8 cellular contexts compared by ENCODE assay signal in genomic region chr12:47882796-47883546, GRCh38. TPM values are rescaled to one million over a fixed set of nuclear protein-coding genes. Genes with fewer than 3 reads are reported as not detected.
DNase-seq lines count a peak whose midpoint lies in the region; ATAC-seq, FAIRE-seq and TF ChIP-seq lines count a peak whose summit lies in the region.

No MANE protein-coding gene starts in this region.

- H3K27ac Mint-ChIP-seq in activated naive CD4-positive, alpha-beta T cell treated with anti-CD3 and anti-CD28 coated beads, Interleukin-2, amount 50 U/mL, for 72 hours: peak overlapping the region; percentile 86 to 94
- H3K27ac Mint-ChIP-seq in osteocyte (ENCODE audit: unreplicated experiment): no peak overlapping the region

- H3K36me3 ChIP-seq in GM23248 (ENCODE audit: low read depth): peaks cover 7% of the 10 kb centered on the region; the same call in 1 of the 2 replicates
- no peaks in the 10 kb centered on the region for H3K36me3 ChIP-seq in skeletal muscle satellite cell (ENCODE audit: insufficient read depth, low read length)
- peaks cover 6 to 8% of the 10 kb centered on the region in 2 donors for H3K36me3 ChIP-seq in kidney (ENCODE audit: control insufficient read depth in 1 of 2, insufficient read depth in 2 of 2, low read length in 2 of 2)

- no peaks in the 10 kb centered on the region for H3K27me3 Mint-ChIP-seq in osteocyte (ENCODE audit: unreplicated experiment)

- H3K27me3 ChIP-seq in GM23248 (replicated peaks; ENCODE audit: insufficient read depth): no peaks in the 10 kb centered on the region
- no peaks in the 10 kb centered on the region for H3K27me3 ChIP-seq in skeletal muscle satellite cell (ENCODE audit: control insufficient read depth, insufficient read depth, low read length)

- H3K4me3 ChIP-seq in GM23248: peak overlapping the region; percentile 3; the same call in 1 of the 2 replicates
- H3K4me3 ChIP-seq in skeletal muscle satellite cell (ENCODE audit: low read length): no peak overlapping the region
- peak overlapping the region in 1 of 2 donors; percentile 9 for H3K4me3 ChIP-seq in kidney (ENCODE audit: low read length in 2 of 2)

- H3K4me3 Mint-ChIP-seq in osteocyte (ENCODE audit: unreplicated experiment): no peak overlapping the region

- H3K4me1 Mint-ChIP-seq in osteocyte (ENCODE audit: unreplicated experiment): peaks cover 15% of the 10 kb centered on the region

- FAIRE-seq in GM18507 (lab: Jason Lieb, UNC): peak; percentile 79
- FAIRE-seq in kidney (lab: Jason Lieb, UNC): no peak

- 50 to 53% methylated on average over 15 to 16 of the region's 16 CpGs for WGBS in GM23248 (ENCODE audit: low coverage in 1 of 2, low lambda C conversion rate in 2 of 2, missing lambda C conversion rate in 2 of 2), 2 experiments

- intact Hi-C loops in kidney (cut with DNase I): no loop called here

- peaks cover 0 to 3% of the 10 kb centered on the region in 2 donors for H3K9me3 Mint-ChIP-seq in activated naive CD4-positive, alpha-beta T cell treated with anti-CD3 and anti-CD28 coated beads, Interleukin-2, amount 50 U/mL, for 72 hours
- no peaks in the 10 kb centered on the region for H3K9me3 Mint-ChIP-seq in osteocyte (ENCODE audit: unreplicated experiment)

- DNase-seq in GM18507 (ENCODE audit: extremely low spot score, insufficient read length, low read depth) (no peak), GM23248 (peak; percentile 41), NCI-H1436 (lab: John Stamatoyannopoulos, UW) (peak; percentile 46), osteocyte (ENCODE audit: extremely low spot score, unreplicated experiment) (no peak), cerebellum (ENCODE audit: low spot score) (no peak), kidney (no peak)
- DNase-seq in activated naive CD4-positive, alpha-beta T cell treated with anti-CD3 and anti-CD28 coated beads, Interleukin-2, amount 50 U/mL, for 72 hours (ENCODE audit: low spot score in 2 of 2): peak; percentile 46 to 80

- H3K4me2 ChIP-seq in GM23248 (ENCODE audit: unreplicated experiment): peak overlapping the region; percentile 51
- peak overlapping the region; percentile 13 for H3K4me2 ChIP-seq in skeletal muscle satellite cell (ENCODE audit: low read length)

- H3K27ac ChIP-seq in GM23248 (0 out of 2 replicates have a peak overlapping the region, but pooled peaks have one; percentile 73), kidney (ENCODE audit: low read depth in 2 of 2, low read length in 2 of 2) (no peak overlapping the region)

- no peaks in the 10 kb centered on the region for H3K9me3 ChIP-seq in GM23248 (ENCODE audit: low read depth)
- no peaks in the 10 kb centered on the region for H3K9me3 ChIP-seq in skeletal muscle satellite cell (replicated peaks; ENCODE audit: low read length)
- no peaks in the 10 kb centered on the region for H3K9me3 ChIP-seq in kidney (ENCODE audit: control insufficient read depth in 1 of 2, low read length in 2 of 2)

- no peaks in the 10 kb centered on the region for H3K9me2 ChIP-seq in GM23248 (ENCODE audit: insufficient read depth)

- peaks cover 58 to 84% of the 10 kb centered on the region in 2 donors for H3K36me3 Mint-ChIP-seq in activated naive CD4-positive, alpha-beta T cell treated with anti-CD3 and anti-CD28 coated beads, Interleukin-2, amount 50 U/mL, for 72 hours
- no peaks in the 10 kb centered on the region for H3K36me3 Mint-ChIP-seq in osteocyte (ENCODE audit: unreplicated experiment)

- H3K79me2 ChIP-seq in GM23248 (ENCODE audit: insufficient read depth): peaks cover 51% of the 10 kb centered on the region

- TF ChIP-seq CTCF in osteocyte (IDR thresholded peaks at IDR 0.05) (no peak), kidney (IDR thresholded peaks at IDR 0.05; ENCODE audit: borderline replicate concordance, extremely low read depth, insufficient read depth) (no peak)

- H3K9ac ChIP-seq in GM23248 (no peak overlapping the region), skeletal muscle satellite cell (ENCODE audit: low read depth, low read length) (no peak overlapping the region), kidney (ENCODE audit: low read length in 2 of 2) (no peak overlapping the region)

- H3F3A ChIP-seq in GM23248 (ENCODE audit: insufficient read depth): peaks cover 17% of the 10 kb centered on the region

- no peak overlapping the region for H2AFZ ChIP-seq in GM23248

- ATAC-seq in activated naive CD4-positive, alpha-beta T cell treated with anti-CD3 and anti-CD28 coated beads, Interleukin-2, amount 50 U/mL, for 72 hours: peak; percentile 20 to 26

- H4K20me1 ChIP-seq in GM23248 (ENCODE audit: insufficient read depth): no peaks in the 10 kb centered on the region

- H3K4me1 ChIP-seq in GM23248 (ENCODE audit: insufficient read depth): peaks cover 32% of the 10 kb centered on the region
- peaks cover 30% of the 10 kb centered on the region for H3K4me1 ChIP-seq in skeletal muscle satellite cell (ENCODE audit: control insufficient read depth, insufficient read depth, low read length)
- peaks cover 6 to 17% of the 10 kb centered on the region in 2 donors for H3K4me1 ChIP-seq in kidney (ENCODE audit: control insufficient read depth in 1 of 2, insufficient read depth in 1 of 2, low read depth in 1 of 2, low read length in 2 of 2)

- in situ Hi-C loops in GM23248 (cut with MboI): no loop called here

RNA-seq across cellular contexts. Expression of gene VDR, which starts 21.8 kb away (rescaled TPM):
- 30.5 and 37.2 TPM in 2 replicates for total RNA-seq in GM23248 (2014; rRNA removed; shearing (Covaris generic))
- polyA plus RNA-seq in GM23248 (2016; fragmentation: Nextera tagmentation; extraction: Ambion mirVana): 23.9 and 25.5 TPM in 2 replicates
- total RNA-seq in activated naive CD4-positive, alpha-beta T cell treated with anti-CD3 and anti-CD28 coated beads, Interleukin-2, amount 50 U/mL, for 72 hours: 100 to 1,000 TPM in 1 of 2 donors, 10 to 100 TPM in 1; 92.4 to 133 TPM
- 7.9 and 9.8 TPM in 2 replicates for total RNA-seq in skeletal muscle satellite cell (2012; rRNA removed)
- total RNA-seq in osteocyte: 1.9 and 2.7 TPM in 2 replicates
- total RNA-seq in cerebellum: 0.09 TPM
- total RNA-seq in kidney: 14.8 TPM
- 19.1 TPM for polyA plus RNA-seq in kidney (ENCODE audit: insufficient read depth, low read depth, low replicate concordance)

Comparison
In these comparisons a context has a peak if more than half of its experiments do, and no peak if none do; other contexts are left out.
1. DNase-seq: peak in GM23248 (single experiment), NCI-H1436 (single experiment) and activated naive CD4-positive, alpha-beta T cell treated with anti-CD3 and anti-CD28 coated beads, Interleukin-2, amount 50 U/mL, for 72 hours (2 of 2); none in GM18507 (single experiment), osteocyte (single experiment), cerebellum (single experiment) and kidney (single experiment).